Comparison of ENCODE assay signal across 8 cellular contexts in the genomic region with DNA sequence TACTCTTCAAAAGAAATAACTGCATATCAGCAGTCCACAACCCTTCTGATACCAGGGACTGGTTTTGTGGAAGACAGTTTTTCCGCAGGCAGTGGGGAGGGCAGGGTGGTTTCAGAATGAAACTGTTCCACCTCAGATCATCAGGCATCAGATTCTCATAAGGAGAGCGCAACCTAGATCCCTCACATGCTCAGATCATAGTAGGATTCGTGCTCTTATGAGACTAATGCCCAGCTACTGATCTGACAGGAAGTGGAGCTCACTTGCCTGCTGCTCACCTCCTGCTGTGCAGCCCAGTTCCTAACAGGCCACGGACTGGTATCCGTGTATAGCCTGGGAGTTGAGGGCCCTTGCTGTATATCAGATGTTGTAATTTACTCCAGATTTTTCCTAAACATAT. TPM values are rescaled to one million over a fixed set of nuclear protein-coding genes. Genes with fewer than 3 reads are reported as not detected.
DNase-seq lines count a peak whose midpoint lies in the region; ATAC-seq, FAIRE-seq and TF ChIP-seq lines count a peak whose summit lies in the region.

No MANE protein-coding gene starts in this region.

- POLR2A ChIA-PET in naive thymus-derived CD4-positive, alpha-beta T cell (lab: Charles Lee): interaction anchor here (1.5 to 1.6 kb wide), 2 partner anchors 9 to 12 kb away, joined by 4 to 6 read pairs; partner anchors contain the start of genes RO60 and UCHL5

- H3K27ac ChIP-seq in naive thymus-derived CD4-positive, alpha-beta T cell (ENCODE audit: low read depth, low read length): peak overlapping the region; percentile 20

- no peak for TF ChIP-seq CTCF in GM13976 (IDR thresholded peaks at IDR 0.05; ENCODE audit: borderline replicate concordance, control extremely low read depth, extremely low read depth, insufficient read depth, missing control alignments)

- peaks cover 0 to 28% (median 17%) of the 10 kb centered on the region in 5 donors for H3K36me3 Mint-ChIP-seq in naive thymus-derived CD4-positive, alpha-beta T cell

- peak; percentile 16 for DNase-seq in activated CD4-positive, alpha-beta T cell treated with anti-CD3 and anti-CD28 coated beads for 48 hours
- no peak for DNase-seq in activated CD4-positive, alpha-beta T cell treated with anti-CD3 and anti-CD28 coated beads for 1 hour
- DNase-seq in RCC 7860 (ENCODE audit: low spot score) (peak; percentile 21), NCI-H446 (lab: John Stamatoyannopoulos, UW) (no peak), GM13976 (ENCODE audit: low spot score) (no peak)
- peak in 1 of 9 donors; percentile 10 for DNase-seq in naive thymus-derived CD4-positive, alpha-beta T cell

- no peaks in the 10 kb centered on the region for H3K36me3 ChIP-seq in naive thymus-derived CD4-positive, alpha-beta T cell (ENCODE audit: control insufficient read depth in 2 of 3, insufficient read depth in 3 of 3, low read length in 3 of 3)

- CTCF ChIA-PET in naive thymus-derived CD4-positive, alpha-beta T cell (lab: Charles Lee): no interaction called here

- in situ Hi-C loops in GM13976 (cut with MboI; ENCODE audit: low sequenced_read_pairs, unreplicated experiment): no loop called here

- peaks cover 0 to 1% (median 0%) of the 10 kb centered on the region in 11 donors for H3K9me3 Mint-ChIP-seq in naive thymus-derived CD4-positive, alpha-beta T cell

- ATAC-seq in HG02763 (IDR thresholded peaks at IDR 0.05; ENCODE audit: unreplicated experiment) (peak; percentile 38), GM19328 (IDR thresholded peaks at IDR 0.05; ENCODE audit: unreplicated experiment) (no peak)
- peak; percentile 46 for ATAC-seq in naive thymus-derived CD4-positive, alpha-beta T cell

- peaks cover 8 to 25% of the 10 kb centered on the region in 2 donors for H3K4me1 ChIP-seq in naive thymus-derived CD4-positive, alpha-beta T cell (ENCODE audit: control insufficient read depth in 2 of 2, insufficient read depth in 2 of 2, low read length in 2 of 2)

- peak overlapping the region in 7 of 9 donors; percentile 24 to 88 (median 43) for H3K27ac Mint-ChIP-seq in naive thymus-derived CD4-positive, alpha-beta T cell

- no peaks in the 10 kb centered on the region for H3K27me3 ChIP-seq in naive thymus-derived CD4-positive, alpha-beta T cell (ENCODE audit: control insufficient read depth in 2 of 2, insufficient read depth in 2 of 2, low read length in 2 of 2)

- FAIRE-seq in RCC 7860 (lab: Jason Lieb, UNC): no peak

- H3K4me3 ChIP-seq in naive thymus-derived CD4-positive, alpha-beta T cell (ENCODE audit: low read length): no peak overlapping the region

- H3K9me3 ChIP-seq in naive thymus-derived CD4-positive, alpha-beta T cell (ENCODE audit: control insufficient read depth in 2 of 3, low read length in 3 of 3): no peaks in the 10 kb centered on the region

- peak overlapping the region in 2 of 10 donors; percentile 20 to 23 for H3K4me3 Mint-ChIP-seq in naive thymus-derived CD4-positive, alpha-beta T cell

- no peaks in the 10 kb centered on the region for H3K27me3 Mint-ChIP-seq in naive thymus-derived CD4-positive, alpha-beta T cell

- H3K4me1 Mint-ChIP-seq in naive thymus-derived CD4-positive, alpha-beta T cell: peaks cover 21 to 68% (median 46%) of the 10 kb centered on the region in 7 donors

- intact Hi-C loops in naive thymus-derived CD4-positive, alpha-beta T cell (cut with micrococcal nuclease): loop anchor here in 1 of 2 donors (1.0 kb wide), 2 partner anchors 12 to 14 kb away; partner anchors contain the start of genes RO60 and UCHL5

RNA-seq across cellular contexts. Expression of gene RO60, which starts 11.5 kb away (rescaled TPM):
- 10 to 100 TPM; 49.8 to 75.1 (median 67.2) TPM for total RNA-seq in naive thymus-derived CD4-positive, alpha-beta T cell
- 100 to 1,000 TPM; 108 to 109 TPM for polyA plus RNA-seq in naive thymus-derived CD4-positive, alpha-beta T cell

RNA-seq across cellular contexts. Expression of gene UCHL5, which starts 11.8 kb away (rescaled TPM):
- 10 to 100 TPM; 20.2 to 48.6 (median 31.8) TPM for total RNA-seq in naive thymus-derived CD4-positive, alpha-beta T cell
- 10 to 100 TPM; 46.4 to 58.2 TPM for polyA plus RNA-seq in naive thymus-derived CD4-positive, alpha-beta T cell

RNA-seq across cellular contexts. Expression of gene GLRX2, which starts 34.3 kb away (rescaled TPM):
- 10 to 100 TPM in 3 of 5 experiments, 1 to 10 TPM in 2; 6.8 to 18.8 (median 11.4) TPM for total RNA-seq in naive thymus-derived CD4-positive, alpha-beta T cell
- polyA plus RNA-seq in naive thymus-derived CD4-positive, alpha-beta T cell: 10 to 100 TPM; 10.4 to 11.4 TPM

RNA-seq across cellular contexts. Expression of gene CDC73, which starts 50.9 kb away (rescaled TPM):
- 10 to 100 TPM; 57.6 to 65.0 (median 58.8) TPM for total RNA-seq in naive thymus-derived CD4-positive, alpha-beta T cell
- polyA plus RNA-seq in naive thymus-derived CD4-positive, alpha-beta T cell: 10 to 100 TPM; 60.4 to 64.7 TPM

Comparison
In these comparisons a context has a peak if more than half of its experiments do, and no peak if none do; other contexts are left out.
1. DNase-seq: peak in activated CD4-positive, alpha-beta T cell treated with anti-CD3 and anti-CD28 coated beads for 48 hours (single experiment) and RCC 7860 (single experiment); none in activated CD4-positive, alpha-beta T cell treated with anti-CD3 and anti-CD28 coated beads for 1 hour (single experiment), NCI-H446 (0 of 2) and GM13976 (single experiment).